Comparison of ENCODE assay signal across 8 cellular contexts in the genomic region with DNA sequence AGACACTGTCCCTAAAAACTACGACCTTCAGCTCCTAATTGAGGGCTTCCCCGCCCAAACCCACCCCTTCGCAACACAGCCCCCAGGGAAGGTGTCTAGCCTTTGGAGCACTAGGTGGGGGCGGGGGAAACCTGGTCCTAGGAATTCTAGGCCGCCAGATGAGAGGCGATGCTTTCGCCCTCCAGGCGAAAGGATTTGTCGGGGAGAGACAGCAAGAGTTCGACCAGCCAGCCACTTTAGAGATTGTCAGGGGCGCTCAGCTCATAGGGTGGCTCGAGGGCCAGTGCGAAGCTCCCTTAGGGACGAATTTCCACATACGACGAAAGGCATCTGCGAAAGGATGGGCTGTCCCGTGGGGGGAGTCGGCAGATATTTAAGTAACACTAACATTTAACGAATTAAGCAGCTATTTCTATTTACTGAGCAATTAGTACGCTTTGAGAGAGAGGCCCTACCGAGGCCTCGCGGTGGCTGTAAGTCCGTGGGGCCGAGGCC. TPM values are rescaled to one million over a fixed set of nuclear protein-coding genes. Genes with fewer than 3 reads are reported as not detected.
A peak's percentile ranks its signal among the peaks of the same experiment; 100 is the strongest.
DNase-seq lines count a peak whose midpoint lies in the region; ATAC-seq and TF ChIP-seq lines count a peak whose summit lies in the region.

No MANE protein-coding gene starts in this region.

- ATAC-seq in HG02884 (IDR thresholded peaks at IDR 0.05; ENCODE audit: unreplicated experiment) (peak; percentile 34), body of pancreas (no peak), HG03457 (IDR thresholded peaks at IDR 0.05; ENCODE audit: unreplicated experiment) (no peak)

- peak overlapping the region; percentile 46 for H3K9ac ChIP-seq in mucosa of stomach (ENCODE audit: low read length)

- TF ChIP-seq POLR2A in body of pancreas (IDR thresholded peaks at IDR 0.05) = no peak

- H3K4me1 ChIP-seq in body of pancreas (peaks cover 21% of the 10 kb centered on the region), mucosa of stomach (ENCODE audit: control insufficient read depth, insufficient read depth, low read length) (peaks cover 10% of the 10 kb centered on the region)

- peak overlapping the region; percentile 70 to 92 (median 78) for H3K27ac ChIP-seq in body of pancreas

- intact Hi-C loops in body of pancreas (cut with DNase I) = no loop called here

- TF ChIP-seq CTCF in AG09309 (IDR thresholded peaks at IDR 0.05; ENCODE audit: control insufficient read depth, insufficient read depth, low read depth, low read length, missing control alignments) (no peak), body of pancreas (IDR thresholded peaks at IDR 0.05) (peak in 1 of 7 experiments; percentile 89)

- H3K36me3 ChIP-seq in body of pancreas (replicated peaks in 1 of 2; ENCODE audit: insufficient read depth in 1 of 2, low read depth in 2 of 2) (no peaks in the 10 kb centered on the region), mucosa of stomach (ENCODE audit: control insufficient read depth, insufficient read depth, low read length) (no peaks in the 10 kb centered on the region)

- H3K9me3 ChIP-seq in body of pancreas = no peaks in the 10 kb centered on the region
- H3K9me3 ChIP-seq in mucosa of stomach (ENCODE audit: control insufficient read depth, low read length) = no peaks in the 10 kb centered on the region

- H3K27me3 ChIP-seq in body of pancreas (no peaks in the 10 kb centered on the region), mucosa of stomach (ENCODE audit: control insufficient read depth, insufficient read depth, low read length) (no peaks in the 10 kb centered on the region)

- DNase-seq in AG09309 (ENCODE audit: low read depth) = no peak
- DNase-seq in body of pancreas = no peak
- no peak for DNase-seq in NCI-H1105 treated with DMSO at 0.1 percent for 48 hours (lab: John Stamatoyannopoulos, UW)
- no peak for DNase-seq in iPS-NIHi7 (ENCODE audit: extremely low spot score)
- DNase-seq in cerebellum (ENCODE audit: low spot score) = no peak

- H3K4me3 ChIP-seq in AG09309 (ENCODE audit: control insufficient read depth, low read depth, low read length) (peak overlapping the region; percentile 68), body of pancreas (no peak overlapping the region), mucosa of stomach (ENCODE audit: low read length) (peak overlapping the region; percentile 43)

- WGBS in body of pancreas, 2 donors = 20 to 31% methylated on average over 9 to 26 of the region's 26 CpGs

RNA-seq across cellular contexts. Expression of a gene that starts 5.3 kb away (rescaled TPM):
- 10 to 100 TPM; 10.6 to 86.0 TPM for total RNA-seq in body of pancreas
- total RNA-seq in cerebellum = 5.2 TPM

RNA-seq across cellular contexts. Expression of a gene that starts 19.8 kb away (rescaled TPM):
- total RNA-seq in body of pancreas (1 to 10 TPM; 1.6 to 2.1 TPM), cerebellum (6.4 TPM)

RNA-seq across cellular contexts. Expression of a gene that starts 22.6 kb away (rescaled TPM):
- 10 to 100 TPM; 63.6 to 91.6 TPM for total RNA-seq in body of pancreas
- total RNA-seq in cerebellum = 28.1 TPM

RNA-seq across cellular contexts. Expression of a gene that starts 24.7 kb away (rescaled TPM):
- 10 to 100 TPM in 1 of 2 donors, under 1 TPM in 1; 0.99 to 11.4 TPM for total RNA-seq in body of pancreas
- 0.64 TPM for total RNA-seq in cerebellum

RNA-seq across cellular contexts. Expression of a gene that starts 33.4 kb away (rescaled TPM):
- total RNA-seq in body of pancreas (10 to 100 TPM; 19.4 to 23.1 TPM), cerebellum (10.3 TPM)

Comparison
In these comparisons a context has a peak if more than half of its experiments do, and no peak if none do; other contexts are left out.
1. H3K4me3 ChIP-seq: peak in AG09309 (single experiment) and mucosa of stomach (single experiment); none in body of pancreas (0 of 2).